35 cellular contexts compared by ENCODE assay signal in genomic region chr12:6883252-6883651, GRCh38.
"Had no signal": no experiment of that assay in that cellular context is flagged by ENCODE, and none has a peak within 500 bp of the region (broad histone marks: within the 10 kb centered on the region; RNA-seq: fewer than 3 reads in every experiment).

No MANE protein-coding gene starts in this region.

- DNase-seq: activated B cell treated with CpG ODN at 0.5 μM for 24 hours; activated CD4-positive, alpha-beta memory T cell treated with anti-CD3 and anti-CD28 coated beads for 36 hours; activated CD4-positive, alpha-beta T cell treated with anti-CD3 and anti-CD28 coated beads for 4 hours; activated CD4-positive, alpha-beta T cell treated with anti-CD3 and anti-CD28 coated beads, Interleukin-2, amount 10 ng/mL, durations not matched to agents 24 days and 14 days; activated CD4-positive, alpha-beta T cell treated with anti-CD3 and anti-CD28 coated beads, Interleukin-2, amount 50 U/mL, for 1 hour; activated CD4-positive, alpha-beta T cell treated with anti-CD3 and anti-CD28 coated beads, Interleukin-2, amount 50 U/mL, for 4 hours; activated CD4-positive, CD25-positive, alpha-beta regulatory T cell treated with anti-CD3 and anti-CD28 coated beads, Interleukin-2, amount 50 U/mL, for 72 hours; activated CD8-positive, alpha-beta memory T cell treated with anti-CD3 and anti-CD28 coated beads, Interleukin-2, amount 50 U/mL, for 4 hours; activated CD8-positive, alpha-beta T cell treated with anti-CD3 and anti-CD28 coated beads for 36 hours; activated effector memory CD4-positive, alpha-beta T cell treated with anti-CD3 and anti-CD28 coated beads, Interleukin-2, amount 50 U/mL, for 16 hours; activated gamma-delta T cell treated with Interleukin-2 at 50 U/mL for 16 hours; activated naive CD4-positive, alpha-beta T cell; activated naive CD4-positive, alpha-beta T cell treated with anti-CD3 and anti-CD28 coated beads for 36 hours; activated naive CD8-positive, alpha-beta T cell treated with anti-CD3 and anti-CD28 coated beads, Interleukin-2, amount 10 ng/mL, durations not matched to agents 7 days and 5 days; activated naive CD8-positive, alpha-beta T cell treated with anti-CD3 and anti-CD28 coated beads, Interleukin-2, amount 50 U/mL, for 24 hours; activated T-cell treated with anti-CD3 and anti-CD28 coated beads for 4 hours; activated T-cell treated with anti-CD3 and anti-CD28 coated beads, Interleukin-2, amount 50 U/mL, for 1 hour; activated T-cell treated with anti-CD3 and anti-CD28 coated beads, Interleukin-2, amount 50 U/mL, for 4 hours; activated T-cell treated with anti-CD3 and anti-CD28 coated beads, Interleukin-2, amount 50 U/mL, for 72 hours; aorta; caudate nucleus; cerebellar nuclear complex; T-helper 1 cell; T-helper 2 cell; T-helper 9 cell had no signal

- H3K36me3 Mint-ChIP-seq: activated naive CD4-positive, alpha-beta T cell treated with anti-CD3 and anti-CD28 coated beads, Interleukin-2, amount 50 U/mL, for 24 hours had no signal

- H3K27me3 ChIP-seq: cardiac muscle cell had no signal

- H3K27me3 Mint-ChIP-seq: activated B cell treated with CpG ODN at 0.5 μM for 24 hours; activated CD4-positive, alpha-beta memory T cell treated with anti-CD3 and anti-CD28 coated beads for 36 hours; activated CD4-positive, alpha-beta T cell treated with anti-CD3 and anti-CD28 coated beads, Interleukin-2, amount 10 ng/mL, durations not matched to agents 24 days and 14 days; activated CD8-positive, alpha-beta T cell treated with anti-CD3 and anti-CD28 coated beads for 36 hours; activated naive CD4-positive, alpha-beta T cell treated with anti-CD3 and anti-CD28 coated beads, Interleukin-2, amount 50 U/mL, for 24 hours; activated naive CD8-positive, alpha-beta T cell; activated naive CD8-positive, alpha-beta T cell treated with anti-CD3 and anti-CD28 coated beads, Interleukin-2, amount 10 ng/mL, durations not matched to agents 7 days and 5 days; activated naive CD8-positive, alpha-beta T cell treated with anti-CD3 and anti-CD28 coated beads, Interleukin-2, amount 50 U/mL, for 24 hours; activated T-helper 17 cell treated with anti-CD3 and anti-CD28 coated beads, Interleukin-2, amount 50 U/mL, for 72 hours; brain; central memory CD8-positive, alpha-beta T cell had no signal

- H3K4me3 ChIP-seq: cardiac muscle cell had no signal

- H3K36me3 ChIP-seq: cardiac muscle cell had no signal

- H3K27ac ChIP-seq: cardiac muscle cell, VCaP had no signal

- H3K9me3 Mint-ChIP-seq: activated B cell treated with CpG ODN at 0.5 μM for 24 hours; activated CD4-positive, alpha-beta memory T cell treated with anti-CD3 and anti-CD28 coated beads for 36 hours; activated CD4-positive, alpha-beta T cell treated with anti-CD3 and anti-CD28 coated beads, Interleukin-2, amount 10 ng/mL, durations not matched to agents 24 days and 14 days; activated CD8-positive, alpha-beta T cell treated with anti-CD3 and anti-CD28 coated beads for 36 hours; activated naive CD4-positive, alpha-beta T cell treated with anti-CD3 and anti-CD28 coated beads for 36 hours; activated naive CD4-positive, alpha-beta T cell treated with anti-CD3 and anti-CD28 coated beads, Interleukin-2, amount 50 U/mL, for 24 hours; activated naive CD8-positive, alpha-beta T cell treated with anti-CD3 and anti-CD28 coated beads, Interleukin-2, amount 10 ng/mL, durations not matched to agents 7 days and 5 days; activated naive CD8-positive, alpha-beta T cell treated with anti-CD3 and anti-CD28 coated beads, Interleukin-2, amount 50 U/mL, for 24 hours; activated T-cell treated with anti-CD3 and anti-CD28 coated beads, Interleukin-2, amount 50 U/mL, for 4 hours; activated T-cell treated with anti-CD3 and anti-CD28 coated beads, Interleukin-2, amount 50 U/mL, for 72 hours; activated T-helper 1 cell treated with anti-CD3 and anti-CD28 coated beads, Interleukin-12 subunit alpha, Interleukin-12 subunit beta, Interleukin-2, Interleukin-4 antibody, amounts not matched to agents 30 ng/mL and 10 ng/mL and 1 ng/mL, durations not matched to agents 14 hours and 24 hours and 36 hours; activated T-helper 17 cell treated with anti-CD3 and anti-CD28 coated beads, Interleukin-2, amount 50 U/mL, for 72 hours; brain; central memory CD8-positive, alpha-beta T cell; T-helper 1 cell treated with Interleukin-12 subunit alpha and Interleukin-12 subunit beta and Interleukin-4 antibody, amounts not matched to agents 30 μg/mL and 1 μg/mL, for 36 hours; T-helper 2 cell treated with Interferon-gamma antibody and Interleukin-4, amounts not matched to agents 5 μg/mL and 100 μg/mL, for 36 hours had no signal

- H3K4me3 Mint-ChIP-seq: activated B cell treated with CpG ODN at 0.5 μM for 24 hours; activated CD4-positive, alpha-beta memory T cell treated with anti-CD3 and anti-CD28 coated beads for 36 hours; activated CD4-positive, alpha-beta T cell treated with anti-CD3 and anti-CD28 coated beads, Interleukin-2, amount 10 ng/mL, durations not matched to agents 24 days and 14 days; activated CD8-positive, alpha-beta T cell treated with anti-CD3 and anti-CD28 coated beads for 36 hours; activated naive CD4-positive, alpha-beta T cell treated with anti-CD3 and anti-CD28 coated beads for 36 hours; activated naive CD4-positive, alpha-beta T cell treated with anti-CD3 and anti-CD28 coated beads, Interleukin-2, amount 50 U/mL, for 24 hours; activated naive CD8-positive, alpha-beta T cell; activated naive CD8-positive, alpha-beta T cell treated with anti-CD3 and anti-CD28 coated beads, Interleukin-2, amount 10 ng/mL, durations not matched to agents 7 days and 5 days; activated naive CD8-positive, alpha-beta T cell treated with anti-CD3 and anti-CD28 coated beads, Interleukin-2, amount 50 U/mL, for 24 hours; activated T-cell treated with anti-CD3 and anti-CD28 coated beads, Interleukin-2, amount 50 U/mL, for 4 hours; activated T-cell treated with anti-CD3 and anti-CD28 coated beads, Interleukin-2, amount 50 U/mL, for 72 hours; activated T-helper 1 cell treated with anti-CD3 and anti-CD28 coated beads, Interleukin-12 subunit alpha, Interleukin-12 subunit beta, Interleukin-2, Interleukin-4 antibody, amounts not matched to agents 30 ng/mL and 10 ng/mL and 1 ng/mL, durations not matched to agents 14 hours and 24 hours and 36 hours; activated T-helper 17 cell treated with anti-CD3 and anti-CD28 coated beads, Interleukin-2, amount 50 U/mL, for 72 hours; brain; central memory CD8-positive, alpha-beta T cell; T-helper 1 cell treated with Interleukin-12 subunit alpha and Interleukin-12 subunit beta and Interleukin-4 antibody, amounts not matched to agents 30 μg/mL and 1 μg/mL, for 36 hours; T-helper 2 cell treated with Interferon-gamma antibody and Interleukin-4, amounts not matched to agents 5 μg/mL and 100 μg/mL, for 36 hours had no signal

- H3K27ac Mint-ChIP-seq: activated B cell treated with CpG ODN at 0.5 μM for 24 hours; activated CD4-positive, alpha-beta memory T cell treated with anti-CD3 and anti-CD28 coated beads for 36 hours; activated CD4-positive, alpha-beta T cell treated with anti-CD3 and anti-CD28 coated beads, Interleukin-2, amount 10 ng/mL, durations not matched to agents 24 days and 14 days; activated CD8-positive, alpha-beta T cell treated with anti-CD3 and anti-CD28 coated beads for 36 hours; activated naive CD4-positive, alpha-beta T cell treated with anti-CD3 and anti-CD28 coated beads for 36 hours; activated naive CD4-positive, alpha-beta T cell treated with anti-CD3 and anti-CD28 coated beads, Interleukin-2, amount 50 U/mL, for 24 hours; activated naive CD8-positive, alpha-beta T cell; activated naive CD8-positive, alpha-beta T cell treated with anti-CD3 and anti-CD28 coated beads, Interleukin-2, amount 10 ng/mL, durations not matched to agents 7 days and 5 days; activated naive CD8-positive, alpha-beta T cell treated with anti-CD3 and anti-CD28 coated beads, Interleukin-2, amount 50 U/mL, for 24 hours; activated T-cell treated with anti-CD3 and anti-CD28 coated beads, Interleukin-2, amount 50 U/mL, for 72 hours; activated T-helper 1 cell treated with anti-CD3 and anti-CD28 coated beads, Interleukin-12 subunit alpha, Interleukin-12 subunit beta, Interleukin-2, Interleukin-4 antibody, amounts not matched to agents 30 ng/mL and 10 ng/mL and 1 ng/mL, durations not matched to agents 14 hours and 24 hours and 36 hours; activated T-helper 17 cell treated with anti-CD3 and anti-CD28 coated beads, Interleukin-2, amount 50 U/mL, for 72 hours; brain; T-helper 1 cell treated with Interleukin-12 subunit alpha and Interleukin-12 subunit beta and Interleukin-4 antibody, amounts not matched to agents 30 μg/mL and 1 μg/mL, for 36 hours; T-helper 2 cell treated with Interferon-gamma antibody and Interleukin-4, amounts not matched to agents 5 μg/mL and 100 μg/mL, for 36 hours had no signal

- H3K4me1 Mint-ChIP-seq: activated B cell treated with CpG ODN at 0.5 μM for 24 hours; activated naive CD4-positive, alpha-beta T cell treated with anti-CD3 and anti-CD28 coated beads, Interleukin-2, amount 50 U/mL, for 24 hours; activated naive CD8-positive, alpha-beta T cell treated with anti-CD3 and anti-CD28 coated beads, Interleukin-2, amount 50 U/mL, for 24 hours; activated T-helper 17 cell treated with anti-CD3 and anti-CD28 coated beads, Interleukin-2, amount 50 U/mL, for 72 hours; brain; central memory CD8-positive, alpha-beta T cell had no signal
